Comparison of ENCODE assay signal across 18 cellular contexts in genomic region chr1:204751480-204751879, GRCh38.
A peak's percentile ranks its signal among the peaks of the same experiment; 100 is the strongest.
DNase-seq lines count a peak whose midpoint lies in the region; ATAC-seq, FAIRE-seq and TF ChIP-seq lines count a peak whose summit lies in the region.
"Had no signal": no experiment of that assay in that cellular context is flagged by ENCODE, and none has a peak within 500 bp of the region (broad histone marks: within the 10 kb centered on the region; RNA-seq: fewer than 3 reads in every experiment).

No MANE protein-coding gene starts in this region.

- TF ChIP-seq RAD21 in HepG2 (CRISPR knock-in tag; IDR thresholded peaks at IDR 0.05), result no peak

- H3K9me3 ChIP-seq in HepG2 (ENCODE audit: low read length) (no peaks in the 10 kb centered on the region), right lobe of liver (no peaks in the 10 kb centered on the region), astrocyte (ENCODE audit: insufficient read depth, low read depth, low read length) (no peaks in the 10 kb centered on the region), iPS-15b (ENCODE audit: control insufficient read depth, insufficient read depth, low read length) (no peaks in the 10 kb centered on the region), prostate gland (no peaks in the 10 kb centered on the region), left ventricle myocardium inferior (replicated peaks) (no peaks in the 10 kb centered on the region)
- H3K9me3 ChIP-seq: BE2C had no signal

- CTCF ChIA-PET in HepG2 (lab: Yijun Ruan, JAX; ENCODE audit: low intra/inter-chr PET ratio, low total read pairs), result no interaction called here

- no peak overlapping the region for H3K27ac Mint-ChIP-seq in astrocyte (ENCODE audit: unreplicated experiment)
- H3K27ac Mint-ChIP-seq in activated T-cell treated with anti-CD3 and anti-CD28 coated beads, Interleukin-2, amount 50 U/mL, for 72 hours, result no peak overlapping the region

- TF ChIP-seq POLR2A in HepG2 (IDR thresholded peaks at IDR 0.05; ENCODE audit: insufficient read depth in 1 of 2, low read depth in 2 of 2, low read length in 2 of 2) (no peak), right lobe of liver (IDR thresholded peaks at IDR 0.05) (no peak), prostate gland (IDR thresholded peaks at IDR 0.05) (no peak)

- H3K4me1 ChIP-seq in HepG2 (ENCODE audit: insufficient read depth, low read length) (0 out of 2 replicates have a peak, but pooled peaks cover 6% of the 10 kb centered on the region), right lobe of liver (no peaks in the 10 kb centered on the region), astrocyte (ENCODE audit: insufficient read depth, low read length) (no peaks in the 10 kb centered on the region), iPS-15b (ENCODE audit: control insufficient read depth, insufficient read depth, low read length) (peaks cover 10% of the 10 kb centered on the region), prostate gland (replicated peaks) (no peaks in the 10 kb centered on the region), left ventricle myocardium inferior (no peaks in the 10 kb centered on the region)

- H3K9ac ChIP-seq in HepG2 (ENCODE audit: insufficient read depth, low read depth, low read length) (no peak overlapping the region), astrocyte (ENCODE audit: low read length) (no peak overlapping the region), iPS-15b (ENCODE audit: low read depth, low read length) (no peak overlapping the region)

- no peak overlapping the region for H2AFZ ChIP-seq in HepG2 (ENCODE audit: low read length)
- no peak overlapping the region for H2AFZ ChIP-seq in astrocyte (ENCODE audit: low read depth, low read length)

- H3K4me3 ChIP-seq in HepG2 (replicated peaks in 1 of 3; ENCODE audit: insufficient read depth in 1 of 3, low read depth in 2 of 3, low read length in 3 of 3), result no peak overlapping the region
- H3K4me3 ChIP-seq in right lobe of liver, result no peak overlapping the region
- no peak overlapping the region for H3K4me3 ChIP-seq in astrocyte (ENCODE audit: insufficient read depth, low read depth, low read length)
- H3K4me3 ChIP-seq in iPS-15b (ENCODE audit: low read depth, low read length), result peak overlapping the region; percentile 69
- H3K4me3 ChIP-seq in prostate gland, result no peak overlapping the region
- no peak overlapping the region for H3K4me3 ChIP-seq in left ventricle myocardium inferior
- H3K4me3 ChIP-seq: GM12878 had no signal

- H3K9me3 Mint-ChIP-seq in astrocyte (ENCODE audit: unreplicated experiment), result peaks cover 1% of the 10 kb centered on the region
- no peaks in the 10 kb centered on the region for H3K9me3 Mint-ChIP-seq in activated T-cell treated with anti-CD3 and anti-CD28 coated beads, Interleukin-2, amount 50 U/mL, for 72 hours

- in situ Hi-C loops in HepG2 (cut with HindIII; ENCODE audit: extremely low pct_ligation_motif_present, low pct_unique_long_range_greater_than_20kb), result no loop called here

- H3K27ac ChIP-seq in HepG2 (ENCODE audit: extremely low read length, insufficient read depth, low read length), result no peak overlapping the region
- H3K27ac ChIP-seq in right lobe of liver, result no peak overlapping the region
- H3K27ac ChIP-seq in astrocyte (ENCODE audit: low read depth, low read length), result no peak overlapping the region
- H3K27ac ChIP-seq in prostate gland, result no peak overlapping the region
- no peak overlapping the region for H3K27ac ChIP-seq in left ventricle myocardium inferior (replicated peaks)
- H3K27ac ChIP-seq: HL-60 had no signal

- H3K4me2 ChIP-seq in HepG2 (ENCODE audit: low read depth, low read length), result peak overlapping the region; percentile 55; the same call in 1 of the 2 replicates
- no peak overlapping the region for H3K4me2 ChIP-seq in astrocyte (ENCODE audit: low read length)

- intact Hi-C loops in HepG2 (cut with micrococcal nuclease; ENCODE audit: unreplicated experiment) (no loop called here), right lobe of liver (cut with DNase I) (no loop called here), prostate gland (cut with DNase I) (no loop called here), left ventricle myocardium inferior (cut with micrococcal nuclease) (no loop called here)

- no peaks in the 10 kb centered on the region for H4K20me1 ChIP-seq in HepG2 (ENCODE audit: insufficient read depth, low read length)
- no peaks in the 10 kb centered on the region for H4K20me1 ChIP-seq in astrocyte (ENCODE audit: insufficient read depth, low read length)

- no peaks in the 10 kb centered on the region for H3K4me1 Mint-ChIP-seq in astrocyte (ENCODE audit: low read depth, unreplicated experiment)
- peaks cover 4% of the 10 kb centered on the region for H3K4me1 Mint-ChIP-seq in activated T-cell treated with anti-CD3 and anti-CD28 coated beads, Interleukin-2, amount 50 U/mL, for 72 hours (ENCODE audit: low read depth)
- H3K4me1 Mint-ChIP-seq: CD4-positive, CD25-positive, alpha-beta regulatory T cell had no signal

- 20% methylated on average over 5 of the region's 6 CpGs for WGBS in HepG2 (ENCODE audit: low lambda C conversion rate)
- WGBS in right lobe of liver (ENCODE audit: insufficient coverage, low coverage, low lambda C conversion rate, missing lambda C conversion rate), result 42% methylated on average over 6 of the region's 6 CpGs
- WGBS in prostate gland, result 45% methylated on average over 6 of the region's 6 CpGs

- TF ChIP-seq CTCF in HepG2 (CRISPR knock-in tag; IDR thresholded peaks at IDR 0.05), result no peak
- no peak for TF ChIP-seq CTCF in right lobe of liver (IDR thresholded peaks at IDR 0.05)
- TF ChIP-seq CTCF in astrocyte (IDR thresholded peaks at IDR 0.05; ENCODE audit: insufficient read depth, low read depth, low read length), result no peak
- TF ChIP-seq CTCF in prostate gland (IDR thresholded peaks at IDR 0.05), result no peak
- TF ChIP-seq CTCF in left ventricle myocardium inferior (IDR thresholded peaks at IDR 0.05; ENCODE audit: borderline replicate concordance), result no peak

- H3K79me2 ChIP-seq in HepG2 (ENCODE audit: insufficient read depth, low read length) (no peaks in the 10 kb centered on the region), astrocyte (ENCODE audit: insufficient read depth, low read length) (no peaks in the 10 kb centered on the region)

- H3K27me3 Mint-ChIP-seq in astrocyte (ENCODE audit: low read depth, unreplicated experiment), result peaks cover 29% of the 10 kb centered on the region
- no peaks in the 10 kb centered on the region for H3K27me3 Mint-ChIP-seq in activated T-cell treated with anti-CD3 and anti-CD28 coated beads, Interleukin-2, amount 50 U/mL, for 72 hours (ENCODE audit: low read depth)

- POLR2A ChIA-PET in HepG2 (lab: Yijun Ruan, JAX), result no interaction called here

- peaks cover 0 to 2% of the 10 kb centered on the region in 2 experiments; a peak in 2 of 5 replicates for H3K27me3 ChIP-seq in HepG2 (ENCODE audit: control insufficient read depth in 1 of 2, insufficient read depth in 2 of 2, low read length in 2 of 2)
- H3K27me3 ChIP-seq in right lobe of liver, result no peaks in the 10 kb centered on the region
- H3K27me3 ChIP-seq in astrocyte (ENCODE audit: insufficient read depth, low read length), result peaks cover 2% of the 10 kb centered on the region
- H3K27me3 ChIP-seq in iPS-15b (ENCODE audit: control insufficient read depth, insufficient read depth, low read length), result peaks cover 15% of the 10 kb centered on the region
- H3K27me3 ChIP-seq in prostate gland (replicated peaks; ENCODE audit: insufficient read depth), result peaks cover 3% of the 10 kb centered on the region
- peaks cover 87% of the 10 kb centered on the region for H3K27me3 ChIP-seq in left ventricle myocardium inferior (ENCODE audit: low read depth)
- H3K27me3 ChIP-seq: BE2C had no signal

- ATAC-seq in HepG2 (no peak), right lobe of liver (no peak)
- ATAC-seq in activated T-cell treated with anti-CD3 and anti-CD28 coated beads, Interleukin-2, amount 50 U/mL, for 72 hours (replicated peaks in 1 of 2), result no peak
- ATAC-seq: GM12878 had no signal

- FAIRE-seq in HepG2 (lab: Jason Lieb, UNC), result no peak
- no peak for FAIRE-seq in astrocyte (lab: Jason Lieb, UNC)
- FAIRE-seq: GM12878 had no signal

- DNase-seq in HepG2 (ENCODE audit: low spot score) (no peak), right lobe of liver (no peak), astrocyte (ENCODE audit: low read depth) (no peak), prostate gland (ENCODE audit: low spot score) (no peak), left ventricle myocardium inferior (no peak)
- no peak for DNase-seq in activated T-cell treated with anti-CD3 and anti-CD28 coated beads, Interleukin-2, amount 50 U/mL, for 72 hours
- DNase-seq: BE2C; CD4-positive, CD25-positive, alpha-beta regulatory T cell; COR-L47; NCI-H1105 treated with DMSO at 0.1 percent for 48 hours; NCI-H187; NCI-H2227 treated with DMSO at 0.1 percent for 48 hours; NCI-H510A treated with DMSO at 0.1 percent for 48 hours; NCI-H82; PC-3 had no signal

- no peaks in the 10 kb centered on the region for H3K36me3 Mint-ChIP-seq in astrocyte (ENCODE audit: low read depth, unreplicated experiment)
- no peaks in the 10 kb centered on the region for H3K36me3 Mint-ChIP-seq in activated T-cell treated with anti-CD3 and anti-CD28 coated beads, Interleukin-2, amount 50 U/mL, for 72 hours (ENCODE audit: insufficient read depth in 2 of 2)
- H3K36me3 Mint-ChIP-seq: CD4-positive, CD25-positive, alpha-beta regulatory T cell had no signal

- BruUV-seq in HepG2 (replicated peaks; lab: Mats Ljungman, UMichigan), result no TSS peak

- peak overlapping the region; percentile 3 for H3K4me3 Mint-ChIP-seq in astrocyte (ENCODE audit: unreplicated experiment)
- no peak overlapping the region for H3K4me3 Mint-ChIP-seq in activated T-cell treated with anti-CD3 and anti-CD28 coated beads, Interleukin-2, amount 50 U/mL, for 72 hours
- H3K4me3 Mint-ChIP-seq: CD4-positive, CD25-positive, alpha-beta regulatory T cell had no signal

- TF ChIP-seq EP300 in HepG2 (IDR thresholded peaks at IDR 0.05; ENCODE audit: low read depth in 2 of 2, low read length in 2 of 2) (no peak), HepG2 (CRISPR knock-in tag; IDR thresholded peaks at IDR 0.05; ENCODE audit: borderline replicate concordance) (no peak)

- H3K36me3 ChIP-seq in HepG2 (replicated peaks in 1 of 2; ENCODE audit: control insufficient read depth in 1 of 2, insufficient read depth in 2 of 2, low read length in 2 of 2) (no peaks in the 10 kb centered on the region), right lobe of liver (no peaks in the 10 kb centered on the region), astrocyte (ENCODE audit: insufficient read depth, low read length) (no peaks in the 10 kb centered on the region), iPS-15b (ENCODE audit: control insufficient read depth, insufficient read depth, low read length) (no peaks in the 10 kb centered on the region), prostate gland (no peaks in the 10 kb centered on the region), left ventricle myocardium inferior (no peaks in the 10 kb centered on the region)
- H3K36me3 ChIP-seq: BE2C had no signal

TF ChIP-seq in HepG2, 621 proteins besides CTCF, POLR2A, EP300 and RAD21 (continues in another document):
- TF ChIP-seq MXD4 (CRISPR knock-in tag; IDR thresholded peaks at IDR 0.05) (no peak), ZNF670 (CRISPR knock-in tag; IDR thresholded peaks at IDR 0.05; ENCODE audit: borderline replicate concordance) (no peak)
